Comparison of ENCODE assay signal across 18 cellular contexts in the genomic region with DNA sequence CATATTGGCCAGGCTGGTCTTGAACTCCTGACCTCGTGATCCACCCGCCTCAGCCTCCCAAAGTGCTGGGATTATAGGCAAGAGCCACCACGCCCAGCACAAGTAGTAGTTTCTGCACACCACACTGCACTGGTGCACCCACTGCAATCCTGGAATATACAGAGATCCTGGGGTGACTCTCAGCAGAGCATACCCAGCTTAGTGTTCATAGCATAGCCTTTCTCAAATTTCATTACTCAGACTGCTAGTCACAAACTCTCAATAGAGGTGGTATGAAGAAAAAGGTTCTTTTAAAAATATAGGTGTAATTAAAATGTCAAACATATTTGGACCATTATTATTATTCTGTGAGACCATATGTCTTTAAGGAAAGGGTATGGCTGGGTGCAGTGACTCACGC.
"Had no signal": no experiment of that assay in that cellular context is flagged by ENCODE, and none has a peak within 500 bp of the region (broad histone marks: within the 10 kb centered on the region; RNA-seq: fewer than 3 reads in every experiment).

No MANE protein-coding gene starts in this region.

- H3K27me3 ChIP-seq: esophagus muscularis mucosa, gastroesophageal sphincter, spleen had no signal

- DNase-seq: activated CD4-positive, alpha-beta T cell treated with anti-CD3 and anti-CD28 coated beads for 1 hour; activated CD4-positive, alpha-beta T cell treated with anti-CD3 and anti-CD28 coated beads, Interleukin-2, amount 50 U/mL, for 1 hour; activated gamma-delta T cell treated with Interleukin-2 at 50 U/mL for 16 hours; activated T-cell treated with anti-CD3 and anti-CD28 coated beads, Interleukin-2, amount 50 U/mL, for 1 hour; aorta; effector memory CD4-positive, alpha-beta T cell; head of caudate nucleus; hypothalamus; left ventricle myocardium superior; midbrain; spleen; stimulated activated CD4-positive, alpha-beta T cell treated with anti-CD3 and anti-CD28 coated beads, Interleukin-4, amount 100 ng/mL, for 1 hour; stimulated activated naive CD4-positive, alpha-beta T cell had no signal

- H3K36me3 ChIP-seq: esophagus muscularis mucosa, gastroesophageal sphincter, spleen had no signal

- ATAC-seq: gastroesophageal sphincter; left ventricle myocardium superior; natural killer cell treated with Interleukin-12 subunit alpha and Interleukin-12 subunit beta and Interleukin-15 and Interleukin-18, amount 100 ng/mL, for 72 hours had no signal

- H3K4me1 ChIP-seq: esophagus muscularis mucosa, spleen had no signal

- H3K4me3 ChIP-seq: esophagus muscularis mucosa, gastroesophageal sphincter, spleen had no signal

- H3K27ac ChIP-seq: esophagus muscularis mucosa, gastroesophageal sphincter, spleen had no signal

- FAIRE-seq: colon, islet of Langerhans had no signal

- H3K9me3 ChIP-seq: esophagus muscularis mucosa, gastroesophageal sphincter, spleen had no signal
